Comparison of ENCODE assay signal across 19 cellular contexts in the genomic region with DNA sequence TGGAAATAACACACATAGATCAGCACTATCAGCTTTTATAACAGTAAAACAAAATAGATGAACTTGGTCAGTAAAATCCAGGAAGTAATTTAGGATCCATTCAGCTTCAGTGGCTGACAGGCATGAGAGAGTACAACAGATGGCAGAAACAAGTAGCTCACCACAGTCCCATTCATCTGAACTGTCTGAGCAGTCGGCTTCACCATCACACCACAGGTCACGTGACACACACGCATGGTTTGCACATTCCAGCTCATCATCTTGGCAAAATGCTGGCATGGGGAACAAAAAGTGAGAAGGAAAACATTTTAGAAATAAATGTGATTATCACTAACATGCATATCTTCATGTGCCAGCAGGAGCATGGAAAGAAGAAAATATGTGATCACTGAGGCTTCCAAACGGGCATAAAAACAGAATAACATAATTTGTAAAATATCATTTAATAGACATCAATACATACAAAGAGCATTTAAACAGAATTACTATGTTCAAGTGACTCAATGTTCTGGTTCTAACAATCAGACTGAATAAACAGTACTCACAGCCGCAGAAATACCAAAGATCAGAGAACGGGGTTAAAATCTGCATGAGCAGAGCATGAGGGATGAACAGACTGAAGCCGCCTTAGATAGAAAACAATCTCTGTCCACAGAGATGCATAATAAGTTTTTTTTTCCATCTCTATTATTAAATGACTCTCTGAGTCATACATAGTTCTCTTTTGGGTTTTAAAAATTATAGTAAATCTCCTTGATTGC.
DNase-seq lines count a peak whose midpoint lies in the region; ATAC-seq, FAIRE-seq and TF ChIP-seq lines count a peak whose summit lies in the region.
"Had no signal": no experiment of that assay in that cellular context is flagged by ENCODE, and none has a peak within 500 bp of the region (broad histone marks: within the 10 kb centered on the region; RNA-seq: fewer than 3 reads in every experiment).

No MANE protein-coding gene starts in this region.

- no peak overlapping the region for H3K4me3 Mint-ChIP-seq in astrocyte (ENCODE audit: unreplicated experiment)
- H3K4me3 Mint-ChIP-seq: activated CD4-positive, alpha-beta T cell treated with anti-CD3 and anti-CD28 coated beads for 36 hours; B cell; IgD-negative memory B cell; mesothelial cell of epicardium; stimulated activated memory B cell treated with anti-CD40 and anti-IgM and Interleukin-4, amounts not matched to agents 10 μg/mL and 1 μg/mL and 100 μg/mL, for 72 hours had no signal

- H3K9me3 ChIP-seq in astrocyte (ENCODE audit: insufficient read depth, low read depth, low read length) = no peaks in the 10 kb centered on the region

- H3K27me3 ChIP-seq in astrocyte (ENCODE audit: insufficient read depth, low read length) = no peaks in the 10 kb centered on the region

- H2AFZ ChIP-seq in astrocyte (ENCODE audit: low read depth, low read length) = no peak overlapping the region

- peaks cover under 1% of the 10 kb centered on the region for H3K36me3 Mint-ChIP-seq in astrocyte (ENCODE audit: low read depth, unreplicated experiment)
- H3K36me3 Mint-ChIP-seq: mesothelial cell of epicardium; stimulated activated memory B cell treated with anti-CD40 and anti-IgM and Interleukin-4, amounts not matched to agents 10 μg/mL and 1 μg/mL and 100 μg/mL, for 72 hours had no signal

- no peaks in the 10 kb centered on the region for H3K36me3 ChIP-seq in astrocyte (ENCODE audit: insufficient read depth, low read length)

- no peak overlapping the region for H3K27ac ChIP-seq in astrocyte (ENCODE audit: low read depth, low read length)

- no peak for FAIRE-seq in astrocyte (lab: Jason Lieb, UNC)
- FAIRE-seq: bronchial epithelial cell, endothelial cell of umbilical vein had no signal

- peaks cover 4% of the 10 kb centered on the region for H3K9me3 Mint-ChIP-seq in astrocyte (ENCODE audit: unreplicated experiment)

- no peaks in the 10 kb centered on the region for H3K79me2 ChIP-seq in astrocyte (ENCODE audit: insufficient read depth, low read length)

- no peaks in the 10 kb centered on the region for H3K4me1 ChIP-seq in astrocyte (ENCODE audit: insufficient read depth, low read length)

- DNase-seq in AG08396 (ENCODE audit: low spot score) (peak; percentile 10), astrocyte (ENCODE audit: low read depth) (peak; percentile 92), iris pigment epithelial cell (ENCODE audit: low read depth) (peak; percentile 50), HuH-7 (ENCODE audit: low spot score) (no peak), NCI-H1930 (lab: John Stamatoyannopoulos, UW) (no peak), cerebellum (ENCODE audit: low spot score) (no peak)
- DNase-seq: activated CD4-positive, alpha-beta T cell treated with anti-CD3 and anti-CD28 coated beads for 36 hours; GDM1; NCI-H187; stimulated activated CD4-positive, alpha-beta T cell treated with anti-CD3 and anti-CD28 coated beads, Interleukin-4, amount 100 ng/mL, for 1 hour; T-helper 1 cell had no signal

- ATAC-seq in HG03442 (IDR thresholded peaks at IDR 0.05; ENCODE audit: unreplicated experiment) (peak; percentile 44), HG03460 (IDR thresholded peaks at IDR 0.05; ENCODE audit: unreplicated experiment) (no peak)
- ATAC-seq: activated CD4-positive, alpha-beta T cell treated with anti-CD3 and anti-CD28 coated beads for 36 hours; stimulated activated memory B cell treated with anti-CD40 and anti-IgM and Interleukin-4, amounts not matched to agents 10 μg/mL and 1 μg/mL and 100 μg/mL, for 72 hours had no signal

- no peak overlapping the region for H3K4me3 ChIP-seq in astrocyte (ENCODE audit: insufficient read depth, low read depth, low read length)

- no peak overlapping the region for H3K27ac Mint-ChIP-seq in astrocyte (ENCODE audit: unreplicated experiment)
- H3K27ac Mint-ChIP-seq: activated CD4-positive, alpha-beta T cell treated with anti-CD3 and anti-CD28 coated beads for 36 hours; B cell; IgD-negative memory B cell; mesothelial cell of epicardium; stimulated activated memory B cell treated with anti-CD40 and anti-IgM and Interleukin-4, amounts not matched to agents 10 μg/mL and 1 μg/mL and 100 μg/mL, for 72 hours had no signal

- no peak for TF ChIP-seq CTCF in astrocyte (IDR thresholded peaks at IDR 0.05; ENCODE audit: insufficient read depth, low read depth, low read length)

- H3K4me1 Mint-ChIP-seq in astrocyte (ENCODE audit: low read depth, unreplicated experiment) = peaks cover 14% of the 10 kb centered on the region
- H3K4me1 Mint-ChIP-seq: activated CD4-positive, alpha-beta T cell treated with anti-CD3 and anti-CD28 coated beads for 36 hours; B cell; stimulated activated memory B cell treated with anti-CD40 and anti-IgM and Interleukin-4, amounts not matched to agents 10 μg/mL and 1 μg/mL and 100 μg/mL, for 72 hours had no signal

- no peak overlapping the region for H3K9ac ChIP-seq in astrocyte (ENCODE audit: low read length)

- no peaks in the 10 kb centered on the region for H3K27me3 Mint-ChIP-seq in astrocyte (ENCODE audit: low read depth, unreplicated experiment)

- H3K4me2 ChIP-seq in astrocyte (ENCODE audit: low read length) = no peak overlapping the region

- no peaks in the 10 kb centered on the region for H4K20me1 ChIP-seq in astrocyte (ENCODE audit: insufficient read depth, low read length)

Comparison
In these comparisons a context has a peak if more than half of its experiments do, and no peak if none do; other contexts are left out.
1. DNase-seq: peak in AG08396 (single experiment), astrocyte (single experiment) and iris pigment epithelial cell (single experiment); none in HuH-7 (single experiment), NCI-H1930 (0 of 2) and cerebellum (single experiment).